In genomic region chr1:108816049-108816882, GRCh38 we compare ENCODE assay signal across 1 cellular context.
TF ChIP-seq lines count a peak whose summit lies in the region.

No MANE protein-coding gene starts in this region.

TF ChIP-seq in K562, 482 proteins besides CTCF, POLR2A, EP300 and RAD21 (continued from another document and continues in another):
- TF ChIP-seq TOE1 (IDR thresholded peaks at IDR 0.05; ENCODE audit: borderline replicate concordance), result peak; percentile 89
- no peak for TF ChIP-seq TOE1 (CRISPR knock-in tag; IDR thresholded peaks at IDR 0.05; ENCODE audit: borderline replicate concordance, low read depth)
- no peak for TF ChIP-seq NR0B1 (IDR thresholded peaks at IDR 0.05; ENCODE audit: partially characterized antibody)
- no peak for TF ChIP-seq IRF1 (CRISPR knock-in tag; IDR thresholded peaks at IDR 0.05; ENCODE audit: borderline replicate concordance)
- TF ChIP-seq USF1 (CRISPR knock-in tag; IDR thresholded peaks at IDR 0.05), result peak; percentile 90
- TF ChIP-seq SMAD1 (IDR thresholded peaks at IDR 0.05; ENCODE audit: low read depth, low read length, partially characterized antibody), result no peak
- TF ChIP-seq JUND (IDR thresholded peaks at IDR 0.05; ENCODE audit: borderline replicate concordance, low read depth, low read length), result peak; percentile 91
- TF ChIP-seq JUND (tag; IDR thresholded peaks at IDR 0.05; ENCODE audit: borderline replicate concordance, low read depth, low read length), result peak; percentile 96; the same call in 2 of the 3 replicates
- TF ChIP-seq CXXC5 (CRISPR knock-in tag; IDR thresholded peaks at IDR 0.05), result 0 out of 2 replicates have a peak, but pooled peaks have one; percentile 5
- 0 out of 2 replicates have a peak, but pooled peaks have one; percentile 37 for TF ChIP-seq NCOA6 (IDR thresholded peaks at IDR 0.05)
- no peak for TF ChIP-seq MCM7 (IDR thresholded peaks at IDR 0.05)
- 0 out of 2 replicates have a peak, but pooled peaks have one; percentile 21 for TF ChIP-seq CTBP1 (IDR thresholded peaks at IDR 0.05; ENCODE audit: borderline replicate concordance)
- TF ChIP-seq DDX20 (tag; IDR thresholded peaks at IDR 0.05; ENCODE audit: low read depth), result 0 out of 2 replicates have a peak, but pooled peaks have one; percentile 27
- peak; percentile 47; the same call in 1 of the 2 replicates for TF ChIP-seq SMARCC2 (IDR thresholded peaks at IDR 0.05; ENCODE audit: low read depth)
- TF ChIP-seq ZNF175 (CRISPR knock-in tag; IDR thresholded peaks at IDR 0.05; ENCODE audit: low read depth), result 0 out of 2 replicates have a peak, but pooled peaks have one; percentile 35
- no peak for TF ChIP-seq ZBTB2 (IDR thresholded peaks at IDR 0.05)
- TF ChIP-seq THAP7 (CRISPR knock-in tag; IDR thresholded peaks at IDR 0.05), result no peak
- TF ChIP-seq FOSL1 (tag; conservative IDR thresholded peaks at IDR 0.05), result peak; percentile 95
- TF ChIP-seq ARID3B (CRISPR knock-in tag; IDR thresholded peaks at IDR 0.05; ENCODE audit: borderline replicate concordance), result no peak
- TF ChIP-seq TRIM24 (IDR thresholded peaks at IDR 0.05), result peak in 1 of 2 experiments; percentile 16; a peak in 1 of 4 replicates
- TF ChIP-seq ATF7 (IDR thresholded peaks at IDR 0.05), result peak; percentile 84
- TF ChIP-seq FOXO4 (CRISPR knock-in tag; IDR thresholded peaks at IDR 0.05), result no peak
- no peak for TF ChIP-seq ZNF197 (CRISPR knock-in tag; IDR thresholded peaks at IDR 0.05; ENCODE audit: low read depth)
- TF ChIP-seq MCM3 (IDR thresholded peaks at IDR 0.05), result no peak
- TF ChIP-seq L3MBTL2 (IDR thresholded peaks at IDR 0.05), result peak; percentile 20; the same call in 1 of the 2 replicates
- TF ChIP-seq WHSC1 (IDR thresholded peaks at IDR 0.05; ENCODE audit: low read length), result no peak
- TF ChIP-seq USF2 (CRISPR knock-in tag; IDR thresholded peaks at IDR 0.05), result peak; percentile 92
- peak; percentile 59 for TF ChIP-seq ARID1B (IDR thresholded peaks at IDR 0.05)
- 0 out of 2 replicates have a peak, but pooled peaks have one; percentile 12 for TF ChIP-seq SOX6 (IDR thresholded peaks at IDR 0.05)
- peak; percentile 94 for TF ChIP-seq JUN (IDR thresholded peaks at IDR 0.05; ENCODE audit: borderline replicate concordance, low read depth, low read length)
- TF ChIP-seq JUN (CRISPR knock-in tag; IDR thresholded peaks at IDR 0.05; ENCODE audit: borderline replicate concordance), result no peak
- TF ChIP-seq FOXJ2 (tag; IDR thresholded peaks at IDR 0.05), result peak; percentile 95
- TF ChIP-seq CAMTA2 (CRISPR knock-in tag; conservative IDR thresholded peaks at IDR 0.05), result no peak
- peak; percentile 90 for TF ChIP-seq RAD51 (IDR thresholded peaks at IDR 0.05; ENCODE audit: borderline replicate concordance, low read depth)
- no peak for TF ChIP-seq ZBTB12 (CRISPR knock-in tag; IDR thresholded peaks at IDR 0.05)
- TF ChIP-seq EWSR1 (IDR thresholded peaks at IDR 0.05; ENCODE audit: borderline replicate concordance, low read depth, partially characterized antibody), result no peak
- TF ChIP-seq ZFP91 (CRISPR knock-in tag; IDR thresholded peaks at IDR 0.05), result no peak
- peak; percentile 57; the same call in 1 of the 2 replicates for TF ChIP-seq SMARCE1 (IDR thresholded peaks at IDR 0.05)
- no peak for TF ChIP-seq CREB3L1 (IDR thresholded peaks at IDR 0.05; ENCODE audit: borderline replicate concordance, low read depth)
- TF ChIP-seq ZBTB33 (CRISPR knock-in tag; IDR thresholded peaks at IDR 0.05), result no peak
- TF ChIP-seq E2F4 (CRISPR knock-in tag; IDR thresholded peaks at IDR 0.05; ENCODE audit: low read depth), result no peak
- TF ChIP-seq CBFA2T3 (IDR thresholded peaks at IDR 0.05), result peak; percentile 14; the same call in 1 of the 2 replicates
